In the genomic region with DNA sequence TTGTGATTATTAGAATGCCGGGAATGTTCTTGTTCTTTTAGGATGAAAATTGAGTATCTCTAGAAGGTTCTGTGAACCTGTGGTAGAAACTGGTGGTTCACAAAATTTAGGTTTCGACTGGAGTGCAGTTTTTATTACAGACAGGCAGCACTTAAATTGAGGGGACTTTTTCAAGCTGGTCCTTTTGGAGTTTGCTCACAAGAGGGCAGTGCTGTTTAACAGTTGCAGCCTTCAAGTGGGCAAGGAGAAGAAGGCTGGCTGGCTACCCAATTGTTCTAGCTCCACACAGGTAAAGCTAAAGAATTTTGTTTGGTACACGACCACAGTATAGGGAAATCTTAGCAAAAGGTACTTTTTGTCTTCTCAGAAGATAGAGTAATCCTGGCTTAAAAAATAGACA, we compare ENCODE assay signal across 9 cellular contexts.
DNase-seq lines count a peak whose midpoint lies in the region; ATAC-seq, FAIRE-seq and TF ChIP-seq lines count a peak whose summit lies in the region.
"Had no signal": no experiment of that assay in that cellular context is flagged by ENCODE, and none has a peak within 500 bp of the region (broad histone marks: within the 10 kb centered on the region; RNA-seq: fewer than 3 reads in every experiment).

No MANE protein-coding gene starts in this region.

- H3K4me3 Mint-ChIP-seq in stimulated activated naive B cell treated with anti-CD40 and anti-IgM and Interleukin-4, amounts not matched to agents 10 μg/mL and 1 μg/mL and 100 μg/mL, for 72 hours: no peak overlapping the region

- H3K4me1 ChIP-seq in breast epithelium (no peaks in the 10 kb centered on the region), kidney (ENCODE audit: control insufficient read depth in 1 of 2, insufficient read depth in 1 of 2, low read depth in 1 of 2, low read length in 2 of 2) (no peaks in the 10 kb centered on the region)
- H3K4me1 ChIP-seq: BLaER1 treated with 17β-estradiol and CSF1 and Interleukin-3, amounts not matched to agents 10 nM and 100 nM had no signal

- H3K9me3 Mint-ChIP-seq in stimulated activated naive B cell treated with anti-CD40 and anti-IgM and Interleukin-4, amounts not matched to agents 10 μg/mL and 1 μg/mL and 100 μg/mL, for 72 hours: no peaks in the 10 kb centered on the region

- H3K36me3 ChIP-seq in breast epithelium: no peaks in the 10 kb centered on the region
- H3K36me3 ChIP-seq in kidney (ENCODE audit: control insufficient read depth in 1 of 2, insufficient read depth in 2 of 2, low read length in 2 of 2): no peaks in the 10 kb centered on the region
- H3K36me3 ChIP-seq: BLaER1 treated with 17β-estradiol and CSF1 and Interleukin-3, amounts not matched to agents 10 nM and 100 nM had no signal

- TF ChIP-seq POLR2A in breast epithelium (IDR thresholded peaks at IDR 0.05): no peak

- ATAC-seq in GM21619 (IDR thresholded peaks at IDR 0.05; ENCODE audit: unreplicated experiment): peak; percentile 84
- peak; percentile 79 to 84 for ATAC-seq in stimulated activated naive B cell treated with anti-CD40 and anti-IgM and Interleukin-4, amounts not matched to agents 10 μg/mL and 1 μg/mL and 100 μg/mL, for 72 hours (replicated peaks)

- H3K27me3 Mint-ChIP-seq in stimulated activated naive B cell treated with anti-CD40 and anti-IgM and Interleukin-4, amounts not matched to agents 10 μg/mL and 1 μg/mL and 100 μg/mL, for 72 hours: peaks cover 0 to 4% of the 10 kb centered on the region in 2 donors

- no peak overlapping the region for H3K27ac Mint-ChIP-seq in stimulated activated naive B cell treated with anti-CD40 and anti-IgM and Interleukin-4, amounts not matched to agents 10 μg/mL and 1 μg/mL and 100 μg/mL, for 72 hours

- no peaks in the 10 kb centered on the region for H3K27me3 ChIP-seq in breast epithelium
- H3K27me3 ChIP-seq: BLaER1 treated with 17β-estradiol and CSF1 and Interleukin-3, amounts not matched to agents 10 nM and 100 nM had no signal

- H3K9ac ChIP-seq in kidney (ENCODE audit: low read length in 2 of 2): no peak overlapping the region
- H3K9ac ChIP-seq: BLaER1 treated with 17β-estradiol and CSF1 and Interleukin-3, amounts not matched to agents 10 nM and 100 nM had no signal

- intact Hi-C loops in breast epithelium (cut with DNase I; ENCODE audit: low total_unique reads) (no loop called here), kidney (cut with DNase I) (no loop called here)

- DNase-seq in NCI-H2029 (lab: John Stamatoyannopoulos, UW) (peak; percentile 0), NCI-H2029 treated with DMSO at 0.1 percent for 48 hours (lab: John Stamatoyannopoulos, UW) (no peak), LHCN-M2 (ENCODE audit: low read depth) (peak; percentile 78), RKO (ENCODE audit: low spot score) (peak; percentile 72), breast epithelium (ENCODE audit: low spot score in 2 of 2) (no peak), kidney (no peak)
- DNase-seq in stimulated activated naive B cell treated with anti-CD40 and anti-IgM and Interleukin-4, amounts not matched to agents 10 μg/mL and 1 μg/mL and 100 μg/mL, for 72 hours: peak; percentile 29

- FAIRE-seq in kidney (lab: Jason Lieb, UNC): peak; percentile 13

- H3K27ac ChIP-seq in breast epithelium (no peak overlapping the region), kidney (ENCODE audit: low read depth in 2 of 2, low read length in 2 of 2) (no peak overlapping the region)
- H3K27ac ChIP-seq: BLaER1 treated with 17β-estradiol and CSF1 and Interleukin-3, amounts not matched to agents 10 nM and 100 nM had no signal

- no peaks in the 10 kb centered on the region for H3K9me3 ChIP-seq in breast epithelium
- no peaks in the 10 kb centered on the region for H3K9me3 ChIP-seq in kidney (ENCODE audit: control insufficient read depth in 1 of 2, low read length in 2 of 2)

- TF ChIP-seq CTCF in breast epithelium (IDR thresholded peaks at IDR 0.05) (peak in 2 of 3 donors; percentile 24 to 38), kidney (IDR thresholded peaks at IDR 0.05; ENCODE audit: borderline replicate concordance, extremely low read depth, insufficient read depth) (peak; percentile 57)

- H3K36me3 Mint-ChIP-seq in stimulated activated naive B cell treated with anti-CD40 and anti-IgM and Interleukin-4, amounts not matched to agents 10 μg/mL and 1 μg/mL and 100 μg/mL, for 72 hours: no peaks in the 10 kb centered on the region

- H3K4me3 ChIP-seq in breast epithelium: no peak overlapping the region
- H3K4me3 ChIP-seq in kidney (ENCODE audit: low read length in 2 of 2): no peak overlapping the region
- H3K4me3 ChIP-seq: BLaER1 treated with 17β-estradiol and CSF1 and Interleukin-3, amounts not matched to agents 10 nM and 100 nM had no signal

- H3K4me1 Mint-ChIP-seq in stimulated activated naive B cell treated with anti-CD40 and anti-IgM and Interleukin-4, amounts not matched to agents 10 μg/mL and 1 μg/mL and 100 μg/mL, for 72 hours: peaks cover 0 to 4% of the 10 kb centered on the region in 2 donors

Comparison
In these comparisons a context has a peak if more than half of its experiments do, and no peak if none do; other contexts are left out.
1. DNase-seq: peak in NCI-H2029 (single experiment), LHCN-M2 (single experiment), RKO (single experiment) and stimulated activated naive B cell treated with anti-CD40 and anti-IgM and Interleukin-4, amounts not matched to agents 10 μg/mL and 1 μg/mL and 100 μg/mL, for 72 hours (single experiment); none in NCI-H2029 treated with DMSO at 0.1 percent for 48 hours (single experiment), breast epithelium (0 of 2) and kidney (single experiment).